In genomic region chr5:116953251-116953934, GRCh38 we compare ENCODE assay signal across 18 cellular contexts.
DNase-seq lines count a peak whose midpoint lies in the region; ATAC-seq lines count a peak whose summit lies in the region.
"Had no signal": no experiment of that assay in that cellular context is flagged by ENCODE, and none has a peak within 500 bp of the region (broad histone marks: within the 10 kb centered on the region; RNA-seq: fewer than 3 reads in every experiment).

No MANE protein-coding gene starts in this region.

- ATAC-seq in HG02610 (IDR thresholded peaks at IDR 0.05; ENCODE audit: unreplicated experiment) (no peak), HG03196 (IDR thresholded peaks at IDR 0.05; ENCODE audit: unreplicated experiment) (no peak)
- ATAC-seq: GM12878, left cardiac atrium had no signal

- intact Hi-C loops in posterior cingulate gyrus (cut with DNase I), result no loop called here

- DNase-seq in NCI-H1930 (lab: John Stamatoyannopoulos, UW), result peak; percentile 72 to 73
- DNase-seq in caudate nucleus (lab: John Stamatoyannopoulos, UW), result peak in 30 of 61 donors; percentile 1 to 66 (median 16)
- peak; percentile 27 for DNase-seq in iPS-NIHi7 (ENCODE audit: extremely low spot score)
- DNase-seq in posterior cingulate gyrus, result peak in 6 of 10 donors; percentile 6 to 58 (median 18)
- no peak for DNase-seq in HPDE6-E6E7 (ENCODE audit: extremely low spot score)
- DNase-seq: activated naive CD4-positive, alpha-beta T cell treated with Interleukin-2 at 50 U/mL for 16 hours; AML-193; colonic mucosa; GDM1; left cardiac atrium; MV-4-11; spleen; tibial artery had no signal

- H3K27ac ChIP-seq in caudate nucleus (ENCODE audit: low read depth, low read length), result peak overlapping the region; percentile 76
- H3K27ac ChIP-seq: colonic mucosa, epithelial cell of prostate, prostate gland, spleen, tibial artery had no signal
